In the genomic region with DNA sequence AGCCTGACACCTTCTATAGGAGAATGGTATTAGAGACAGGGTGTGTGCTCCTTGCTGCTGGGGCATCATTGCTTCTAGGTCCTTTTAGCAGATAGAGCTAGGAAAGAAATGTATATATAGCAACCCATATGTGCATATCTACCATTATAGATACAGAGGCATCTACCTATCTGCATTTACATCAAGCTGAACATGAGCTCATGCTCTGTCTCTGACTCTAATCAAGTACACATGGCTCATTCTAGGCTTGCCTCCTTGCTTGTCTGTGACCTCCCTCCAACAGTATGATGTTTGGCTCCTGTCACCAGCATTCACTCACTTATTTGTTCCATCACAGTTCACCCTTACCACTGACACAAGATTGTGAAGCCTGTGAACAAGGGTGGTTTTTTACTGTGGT, we compare ENCODE assay signal across 23 cellular contexts.
"Had no signal": no experiment of that assay in that cellular context is flagged by ENCODE, and none has a peak within 500 bp of the region (broad histone marks: within the 10 kb centered on the region; RNA-seq: fewer than 3 reads in every experiment).

No MANE protein-coding gene starts in this region.

- H2AFZ ChIP-seq: neural progenitor cell had no signal

- H3K4me1 ChIP-seq: breast epithelium had no signal

- H3K9me3 ChIP-seq: adrenal gland had no signal

- H3K27ac Mint-ChIP-seq: activated CD4-positive, alpha-beta memory T cell treated with anti-CD3 and anti-CD28 coated beads for 36 hours; neural progenitor cell had no signal

- DNase-seq: activated CD4-positive, alpha-beta memory T cell treated with anti-CD3 and anti-CD28 coated beads for 36 hours; activated CD4-positive, alpha-beta T cell treated with anti-CD3 and anti-CD28 coated beads for 36 hours; activated effector memory CD4-positive, alpha-beta T cell treated with anti-CD3 and anti-CD28 coated beads, Interleukin-2, amount 50 U/mL, for 16 hours; activated naive CD4-positive, alpha-beta T cell treated with anti-CD3 and anti-CD28 coated beads, Interleukin-2, amount 50 U/mL, for 16 hours; activated T-cell treated with anti-CD3 and anti-CD28 coated beads, Interleukin-2, amount 50 U/mL, for 48 hours; cerebellar nuclear complex; cortex of kidney; heart left ventricle; left lung; midbrain; stimulated activated CD4-positive, alpha-beta T cell treated with anti-CD3 and anti-CD28 coated beads, Interleukin-12 subunit alpha, Interleukin-12 subunit beta, amount 100 ng/mL, for 4 hours; stimulated activated CD4-positive, alpha-beta T cell treated with anti-CD3 and anti-CD28 coated beads, Interleukin-1b, Interleukin-23, amount 100 ng/mL, for 48 hours; T-helper 2 cell; WERI-Rb-1 had no signal

- H3K27me3 Mint-ChIP-seq: activated CD4-positive, alpha-beta memory T cell treated with anti-CD3 and anti-CD28 coated beads for 36 hours; activated CD4-positive, alpha-beta T cell treated with anti-CD3 and anti-CD28 coated beads for 36 hours; stimulated activated naive CD8-positive, alpha-beta T cell treated with anti-CD3 and anti-CD28 coated beads, Interleukin-15, Interleukin-2, amounts not matched to agents 100 ng/mL and 50 ng/mL, for 24 hours had no signal

- H3K36me3 ChIP-seq: adrenal gland, breast epithelium, neural progenitor cell, prostate gland, right atrium auricular region, WERI-Rb-1 had no signal

- H3K4me3 ChIP-seq: adrenal gland, breast epithelium, gastroesophageal sphincter, heart left ventricle, left lung, neural progenitor cell, prostate gland, right atrium auricular region, tibial nerve, uterus had no signal

- H3K27ac ChIP-seq: adrenal gland, breast epithelium, gastroesophageal sphincter, heart left ventricle, left lung, neural progenitor cell, right atrium auricular region, tibial nerve, uterus, WERI-Rb-1 had no signal

- H3K9ac ChIP-seq: neural progenitor cell had no signal

- H3K4me3 Mint-ChIP-seq: activated CD4-positive, alpha-beta memory T cell treated with anti-CD3 and anti-CD28 coated beads for 36 hours; activated CD4-positive, alpha-beta T cell treated with anti-CD3 and anti-CD28 coated beads for 36 hours; neural progenitor cell; stimulated activated naive CD8-positive, alpha-beta T cell treated with anti-CD3 and anti-CD28 coated beads, Interleukin-15, Interleukin-2, amounts not matched to agents 100 ng/mL and 50 ng/mL, for 24 hours had no signal

- H3K9me3 Mint-ChIP-seq: stimulated activated naive CD8-positive, alpha-beta T cell treated with anti-CD3 and anti-CD28 coated beads, Interleukin-15, Interleukin-2, amounts not matched to agents 100 ng/mL and 50 ng/mL, for 24 hours had no signal

- H3K27me3 ChIP-seq: adrenal gland, breast epithelium, gastroesophageal sphincter, heart left ventricle, left lung, right atrium auricular region, tibial nerve, uterus had no signal
